Comparison of ENCODE assay signal across 8 cellular contexts in genomic region chr3:64686446-64686908, GRCh38. TPM values are rescaled to one million over a fixed set of nuclear protein-coding genes. Genes with fewer than 3 reads are reported as not detected.
DNase-seq lines count a peak whose midpoint lies in the region; ATAC-seq and TF ChIP-seq lines count a peak whose summit lies in the region.

No MANE protein-coding gene starts in this region.

- no peaks in the 10 kb centered on the region for H3K36me3 Mint-ChIP-seq in IgD-negative memory B cell

- H3K4me1 ChIP-seq in lung (ENCODE audit: control insufficient read depth in 2 of 2, insufficient read depth in 2 of 2, low read length in 2 of 2) (peaks cover 6 to 16% of the 10 kb centered on the region in 2 donors), uterus (peaks cover 0 to 5% of the 10 kb centered on the region in 2 donors)

- peaks cover 0 to 4% (median 1%) of the 10 kb centered on the region in 3 donors for H3K9me3 Mint-ChIP-seq in IgD-negative memory B cell

- no peaks in the 10 kb centered on the region for H3K36me3 ChIP-seq in lung (ENCODE audit: control insufficient read depth in 2 of 2, insufficient read depth in 2 of 2, low read length in 2 of 2)
- no peaks in the 10 kb centered on the region for H3K36me3 ChIP-seq in uterus

- H3K27me3 Mint-ChIP-seq in IgD-negative memory B cell: peaks cover 33% of the 10 kb centered on the region

- ATAC-seq in lung (ENCODE audit: insufficient read depth, low FRiP score): peak; percentile 48
- ATAC-seq in GM21717 (IDR thresholded peaks at IDR 0.05; ENCODE audit: unreplicated experiment): no peak

- H3K9me3 ChIP-seq in lung (ENCODE audit: control insufficient read depth in 2 of 2, insufficient read depth in 1 of 2, low read length in 1 of 2) (no peaks in the 10 kb centered on the region), uterus (no peaks in the 10 kb centered on the region)

- TF ChIP-seq CTCF in AG10803 (conservative IDR thresholded peaks at IDR 0.05; ENCODE audit: low read length) (no peak), coronary artery (IDR thresholded peaks at IDR 0.05) (no peak), lung (IDR thresholded peaks at IDR 0.05; ENCODE audit: control extremely low read depth, extremely low read depth) (no peak), uterus (IDR thresholded peaks at IDR 0.05) (peak in 2 of 4 experiments; percentile 1 to 3)

- no peak for TF ChIP-seq POLR2A in uterus (IDR thresholded peaks at IDR 0.05)

- 1% methylated on average over 31 of the region's 31 CpGs for WGBS in lung, 2 donors

- peak overlapping the region in 3 of 4 donors; percentile 35 to 77 (median 63) for H3K4me3 Mint-ChIP-seq in IgD-negative memory B cell

- H3K4me3 ChIP-seq in AG10803 (ENCODE audit: low read length) (peak overlapping the region; percentile 83), coronary artery (peak overlapping the region; percentile 77), lung (peak overlapping the region; percentile 57), uterus (peak overlapping the region; percentile 68 to 69)

- no peak overlapping the region for H3K27ac Mint-ChIP-seq in IgD-negative memory B cell

- DNase-seq in AG10803 (ENCODE audit: low read depth) (peak; percentile 58), coronary artery (ENCODE audit: low spot score) (no peak), lung (ENCODE audit: low spot score) (peak; percentile 56), uterus (no peak), NCI-H774 (lab: John Stamatoyannopoulos, UW) (no peak)
- DNase-seq in activated CD8-positive, alpha-beta memory T cell treated with anti-CD3 and anti-CD28 coated beads, Interleukin-2, amount 50 U/mL, for 4 hours: no peak

- intact Hi-C loops in uterus (cut with DNase I; ENCODE audit: low total_unique reads): loop anchor here (10.0 kb wide), 1 partner anchor 112 kb away; no protein-coding TSS in a partner anchor

- H3K27ac ChIP-seq in coronary artery: peak overlapping the region; percentile 94 to 96
- H3K27ac ChIP-seq in lung (ENCODE audit: low read depth in 1 of 2, low read length in 1 of 2): peak overlapping the region; percentile 91 to 94
- H3K27ac ChIP-seq in uterus: peak overlapping the region; percentile 94 to 98

- no peaks in the 10 kb centered on the region for H3K27me3 ChIP-seq in lung (ENCODE audit: control insufficient read depth, insufficient read depth)
- no peaks in the 10 kb centered on the region for H3K27me3 ChIP-seq in uterus

- H3K4me1 Mint-ChIP-seq in IgD-negative memory B cell: peaks cover 0 to 10% (median 7%) of the 10 kb centered on the region in 3 donors

RNA-seq across cellular contexts. Expression of gene ADAMTS9, which starts 1.3 kb away (rescaled TPM):
- polyA plus RNA-seq in IgD-negative memory B cell (not detected), lung (10 to 100 TPM; 29.9 to 39.6 TPM)
- total RNA-seq in lung (10 to 100 TPM; 46.2 to 75.6 TPM), uterus (100 to 1,000 TPM in 3 of 4 donors, 10 to 100 TPM in 1; 17.4 to 197 (median 160) TPM)

Comparison
In these comparisons a context has a peak if more than half of its experiments do, and no peak if none do; other contexts are left out.
1. DNase-seq: peak in AG10803 (single experiment) and lung (single experiment); none in coronary artery (single experiment), uterus (0 of 2), NCI-H774 (single experiment) and activated CD8-positive, alpha-beta memory T cell treated with anti-CD3 and anti-CD28 coated beads, Interleukin-2, amount 50 U/mL, for 4 hours (single experiment).
2. Peak in every context shown above with its lines, with median percentiles within 50 percentile points of each other: H3K4me3 ChIP-seq and H3K27ac ChIP-seq.